Comparison of ENCODE assay signal across 32 cellular contexts in genomic region chr4:48787031-48787430, GRCh38. TPM values are rescaled to one million over a fixed set of nuclear protein-coding genes. Genes with fewer than 3 reads are reported as not detected.
A peak's percentile ranks its signal among the peaks of the same experiment; 100 is the strongest.
DNase-seq lines count a peak whose midpoint lies in the region; TF ChIP-seq lines count a peak whose summit lies in the region.
"Had no signal": no experiment of that assay in that cellular context is flagged by ENCODE, and none has a peak within 500 bp of the region (broad histone marks: within the 10 kb centered on the region; RNA-seq: fewer than 3 reads in every experiment).

No MANE protein-coding gene starts in this region.

- H3K27me3 Mint-ChIP-seq in progenitor cell of endocrine pancreas, result no peaks in the 10 kb centered on the region
- H3K27me3 Mint-ChIP-seq: activated naive CD8-positive, alpha-beta T cell treated with anti-CD3 and anti-CD28 coated beads for 36 hours; naive B cell; stimulated activated naive CD8-positive, alpha-beta T cell treated with anti-CD3 and anti-CD28 coated beads, Interleukin-15, Interleukin-2, amounts not matched to agents 100 ng/mL and 50 ng/mL, for 24 hours had no signal

- H3K4me3 Mint-ChIP-seq in progenitor cell of endocrine pancreas (ENCODE audit: low read depth), result no peak overlapping the region
- H3K4me3 Mint-ChIP-seq: activated CD8-positive, alpha-beta memory T cell treated with anti-CD3 and anti-CD28 coated beads, Interleukin-2, amount 10 ng/mL, durations not matched to agents 7 days and 5 days; activated naive CD8-positive, alpha-beta T cell treated with anti-CD3 and anti-CD28 coated beads for 36 hours; activated T-cell treated with anti-CD3 and anti-CD28 coated beads, Interleukin-2, amount 50 U/mL, for 4 hours; naive B cell; stimulated activated naive CD8-positive, alpha-beta T cell treated with anti-CD3 and anti-CD28 coated beads, Interleukin-15, Interleukin-2, amounts not matched to agents 100 ng/mL and 50 ng/mL, for 24 hours had no signal

- no peak overlapping the region for H3K27ac Mint-ChIP-seq in progenitor cell of endocrine pancreas
- H3K27ac Mint-ChIP-seq: activated CD8-positive, alpha-beta memory T cell treated with anti-CD3 and anti-CD28 coated beads, Interleukin-2, amount 10 ng/mL, durations not matched to agents 7 days and 5 days; activated naive CD8-positive, alpha-beta T cell treated with anti-CD3 and anti-CD28 coated beads for 36 hours; naive B cell; stimulated activated naive CD8-positive, alpha-beta T cell treated with anti-CD3 and anti-CD28 coated beads, Interleukin-15, Interleukin-2, amounts not matched to agents 100 ng/mL and 50 ng/mL, for 24 hours had no signal

- H3K36me3 Mint-ChIP-seq in progenitor cell of endocrine pancreas (ENCODE audit: insufficient read depth), result no peaks in the 10 kb centered on the region
- H3K36me3 Mint-ChIP-seq: activated CD8-positive, alpha-beta memory T cell treated with anti-CD3 and anti-CD28 coated beads, Interleukin-2, amount 10 ng/mL, durations not matched to agents 7 days and 5 days; activated naive CD8-positive, alpha-beta T cell treated with anti-CD3 and anti-CD28 coated beads for 36 hours; naive B cell had no signal

- intact Hi-C loops in posterior vena cava (cut with DNase I), result no loop called here

- peak; percentile 13 for DNase-seq in NCI-H1105 treated with DMSO at 0.1 percent for 48 hours (lab: John Stamatoyannopoulos, UW)
- no peak for DNase-seq in NCI-H1105 (lab: John Stamatoyannopoulos, UW)
- peak; percentile 71 for DNase-seq in left kidney (ENCODE audit: low read depth, low spot score)
- DNase-seq in substantia nigra (lab: John Stamatoyannopoulos, UW), result peak in 17 of 49 donors; percentile 3 to 45 (median 20)
- no peak for DNase-seq in progenitor cell of endocrine pancreas (ENCODE audit: low spot score, unreplicated experiment)
- DNase-seq in NCI-H2227 treated with DMSO at 0.1 percent for 48 hours (lab: John Stamatoyannopoulos, UW), result no peak
- no peak for DNase-seq in posterior vena cava (ENCODE audit: low spot score)
- DNase-seq: 8988T; activated CD4-positive, alpha-beta T cell treated with anti-CD3 and anti-CD28 coated beads, Interleukin-2, amount 50 U/mL, for 4 hours; activated CD8-positive, alpha-beta memory T cell treated with anti-CD3 and anti-CD28 coated beads, Interleukin-2, amount 10 ng/mL, durations not matched to agents 7 days and 5 days; activated gamma-delta T cell; activated naive CD8-positive, alpha-beta T cell treated with anti-CD3 and anti-CD28 coated beads for 36 hours; activated T-cell treated with anti-CD3 and anti-CD28 coated beads, Interleukin-2, amount 50 U/mL, for 4 hours; aorta; Calu3; colonic mucosa; effector CD8-positive, alpha-beta T cell; KG1; MM.1S; naive B cell; NCI-H1436; NCI-H2107; NCI-H446 treated with DMSO at 0.1 percent for 48 hours; Peyer's patch; SHP77; T-helper 2 cell; thyroid gland had no signal

- H3K27ac ChIP-seq in cingulate gyrus (ENCODE audit: low read depth, low read length), result peak overlapping the region; percentile 95
- peak overlapping the region; percentile 71 for H3K27ac ChIP-seq in substantia nigra (ENCODE audit: low read depth, low read length, poor library complexity, severe bottlenecking)
- H3K27ac ChIP-seq: colonic mucosa, epithelial cell of prostate, HL-60, Peyer's patch, skin epidermis, thyroid gland had no signal

- H3K4me1 Mint-ChIP-seq in progenitor cell of endocrine pancreas (ENCODE audit: low read depth), result peaks cover 4% of the 10 kb centered on the region
- H3K4me1 Mint-ChIP-seq: activated CD8-positive, alpha-beta memory T cell treated with anti-CD3 and anti-CD28 coated beads, Interleukin-2, amount 10 ng/mL, durations not matched to agents 7 days and 5 days had no signal

- no peaks in the 10 kb centered on the region for H3K9me3 Mint-ChIP-seq in progenitor cell of endocrine pancreas (ENCODE audit: low read depth)
- H3K9me3 Mint-ChIP-seq: activated naive CD8-positive, alpha-beta T cell treated with anti-CD3 and anti-CD28 coated beads for 36 hours; activated T-cell treated with anti-CD3 and anti-CD28 coated beads, Interleukin-2, amount 50 U/mL, for 4 hours; naive B cell; stimulated activated naive CD8-positive, alpha-beta T cell treated with anti-CD3 and anti-CD28 coated beads, Interleukin-15, Interleukin-2, amounts not matched to agents 100 ng/mL and 50 ng/mL, for 24 hours had no signal

- no peak for TF ChIP-seq CTCF in progenitor cell of endocrine pancreas (IDR thresholded peaks at IDR 0.05; ENCODE audit: unreplicated experiment)

RNA-seq across cellular contexts. Expression of gene FRYL, which starts 7.0 kb away (rescaled TPM):
- total RNA-seq in progenitor cell of endocrine pancreas, result 61.0 and 65.5 TPM in 2 replicates
- 10 to 100 TPM; 59.6 to 73.2 TPM for total RNA-seq in posterior vena cava

RNA-seq across cellular contexts. Expression of gene OCIAD1, which starts 43.9 kb away (rescaled TPM):
- total RNA-seq in progenitor cell of endocrine pancreas, result 145 and 150 TPM in 2 replicates
- 10 to 100 TPM; 80.6 to 90.7 TPM for total RNA-seq in posterior vena cava

Comparison
In these comparisons a context has a peak if more than half of its experiments do, and no peak if none do; other contexts are left out.
1. DNase-seq: peak in NCI-H1105 treated with DMSO at 0.1 percent for 48 hours (single experiment) and left kidney (single experiment); none in NCI-H1105 (single experiment), progenitor cell of endocrine pancreas (single experiment), NCI-H2227 treated with DMSO at 0.1 percent for 48 hours (single experiment) and posterior vena cava (single experiment).